ENCODE assay signal across 13 cellular contexts in genomic region chr12:68189766-68190700, GRCh38. TPM values are rescaled to one million over a fixed set of nuclear protein-coding genes. Genes with fewer than 3 reads are reported as not detected.
A peak's percentile ranks its signal among the peaks of the same experiment; 100 is the strongest.
DNase-seq lines count a peak whose midpoint lies in the region; ATAC-seq and TF ChIP-seq lines count a peak whose summit lies in the region.
"Had no signal": no experiment of that assay in that cellular context is flagged by ENCODE, and none has a peak within 500 bp of the region (broad histone marks: within the 10 kb centered on the region; RNA-seq: fewer than 3 reads in every experiment).

No MANE protein-coding gene starts in this region.

- H3K4me1 Mint-ChIP-seq in activated CD4-positive, alpha-beta memory T cell treated with anti-CD3 and anti-CD28 coated beads for 36 hours (ENCODE audit: low read depth): peaks cover 15% of the 10 kb centered on the region
- H3K4me1 Mint-ChIP-seq in stimulated activated naive CD8-positive, alpha-beta T cell treated with anti-CD3 and anti-CD28 coated beads, Interleukin-15, Interleukin-2, amounts not matched to agents 100 ng/mL and 50 ng/mL, for 24 hours (ENCODE audit: low read depth): peaks cover 45% of the 10 kb centered on the region
- H3K4me1 Mint-ChIP-seq: neural crest cell had no signal

- POLR2A ChIA-PET in activated CD4-positive, alpha-beta memory T cell treated with anti-CD3 and anti-CD28 coated beads for 36 hours (lab: Charles Lee): interaction anchor here (0.5 to 2.1 kb wide), 6 partner anchors 9 to 678 kb away, joined by 3 to 7 read pairs (median 4); no protein-coding TSS in a partner anchor

- TF ChIP-seq CTCF in fibroblast of pulmonary artery (IDR thresholded peaks at IDR 0.05; ENCODE audit: low read length, missing control alignments) (no peak), tibial artery (IDR thresholded peaks at IDR 0.05) (no peak)

- H3K4me3 ChIP-seq in fibroblast of pulmonary artery (replicated peaks; ENCODE audit: low read depth, low read length) (no peak overlapping the region), tibial artery (no peak overlapping the region)
- H3K4me3 ChIP-seq: esophagus muscularis mucosa had no signal

- intact Hi-C loops in activated CD4-positive, alpha-beta memory T cell treated with anti-CD3 and anti-CD28 coated beads for 36 hours (cut with micrococcal nuclease): loop anchor here (1.0 to 2.0 kb wide), 5 partner anchors 9 to 492 kb away; partner anchors contain the start of gene IFNG
- intact Hi-C loops in tibial artery (cut with DNase I; ENCODE audit: low total_unique reads): no loop called here

- H3K27me3 ChIP-seq in tibial artery: no peaks in the 10 kb centered on the region

- CTCF ChIA-PET in activated CD4-positive, alpha-beta memory T cell treated with anti-CD3 and anti-CD28 coated beads for 36 hours (lab: Charles Lee): interaction anchor here (0.6 to 2.2 kb wide), 6 partner anchors 9 to 1991 kb away, joined by 3 to 6 read pairs (median 4); no protein-coding TSS in a partner anchor

- H3K27me3 Mint-ChIP-seq in activated CD4-positive, alpha-beta memory T cell treated with anti-CD3 and anti-CD28 coated beads for 36 hours: peaks cover 2% of the 10 kb centered on the region
- peaks cover 5% of the 10 kb centered on the region for H3K27me3 Mint-ChIP-seq in stimulated activated naive CD8-positive, alpha-beta T cell treated with anti-CD3 and anti-CD28 coated beads, Interleukin-15, Interleukin-2, amounts not matched to agents 100 ng/mL and 50 ng/mL, for 24 hours

- H3K4me3 Mint-ChIP-seq in activated CD4-positive, alpha-beta memory T cell treated with anti-CD3 and anti-CD28 coated beads for 36 hours: no peak overlapping the region
- H3K4me3 Mint-ChIP-seq in stimulated activated naive CD8-positive, alpha-beta T cell treated with anti-CD3 and anti-CD28 coated beads, Interleukin-15, Interleukin-2, amounts not matched to agents 100 ng/mL and 50 ng/mL, for 24 hours: peak overlapping the region; percentile 42
- H3K4me3 Mint-ChIP-seq: neural crest cell had no signal

- ATAC-seq in GM19455 (IDR thresholded peaks at IDR 0.05; ENCODE audit: unreplicated experiment): no peak
- no peak for ATAC-seq in GM18907 (IDR thresholded peaks at IDR 0.05; ENCODE audit: unreplicated experiment)

- H3K27ac Mint-ChIP-seq in activated CD4-positive, alpha-beta memory T cell treated with anti-CD3 and anti-CD28 coated beads for 36 hours: peak overlapping the region; percentile 46
- peak overlapping the region; percentile 83 for H3K27ac Mint-ChIP-seq in stimulated activated naive CD8-positive, alpha-beta T cell treated with anti-CD3 and anti-CD28 coated beads, Interleukin-15, Interleukin-2, amounts not matched to agents 100 ng/mL and 50 ng/mL, for 24 hours

- no peaks in the 10 kb centered on the region for H3K9me3 ChIP-seq in tibial artery
- H3K9me3 ChIP-seq: esophagus muscularis mucosa had no signal

- DNase-seq in activated T-cell treated with anti-CD3 and anti-CD28 coated beads for 24 hours (ENCODE audit: low read depth): peak; percentile 16
- no peak for DNase-seq in activated T-cell treated with anti-CD3 and anti-CD28 coated beads, Interleukin-2, amount 50 U/mL, for 1 hour
- DNase-seq in activated CD4-positive, alpha-beta memory T cell treated with anti-CD3 and anti-CD28 coated beads for 36 hours: peak; percentile 59
- DNase-seq in fibroblast of pulmonary artery (ENCODE audit: low read depth): peak; percentile 50
- DNase-seq in tibial artery: no peak
- DNase-seq: AML-193, NCI-H446, substantia nigra had no signal

- H3K36me3 Mint-ChIP-seq in activated CD4-positive, alpha-beta memory T cell treated with anti-CD3 and anti-CD28 coated beads for 36 hours: no peaks in the 10 kb centered on the region
- H3K36me3 Mint-ChIP-seq in stimulated activated naive CD8-positive, alpha-beta T cell treated with anti-CD3 and anti-CD28 coated beads, Interleukin-15, Interleukin-2, amounts not matched to agents 100 ng/mL and 50 ng/mL, for 24 hours (ENCODE audit: low read depth): no peaks in the 10 kb centered on the region

- H3K9me3 Mint-ChIP-seq in activated CD4-positive, alpha-beta memory T cell treated with anti-CD3 and anti-CD28 coated beads for 36 hours: no peaks in the 10 kb centered on the region
- H3K9me3 Mint-ChIP-seq in stimulated activated naive CD8-positive, alpha-beta T cell treated with anti-CD3 and anti-CD28 coated beads, Interleukin-15, Interleukin-2, amounts not matched to agents 100 ng/mL and 50 ng/mL, for 24 hours: peaks cover 7% of the 10 kb centered on the region

- H3K36me3 ChIP-seq in tibial artery: no peaks in the 10 kb centered on the region
- H3K36me3 ChIP-seq: esophagus muscularis mucosa had no signal

- peaks cover 0 to 19% (median 2%) of the 10 kb centered on the region in 4 donors for H3K4me1 ChIP-seq in tibial artery
- H3K4me1 ChIP-seq: esophagus muscularis mucosa had no signal

- H3K27ac ChIP-seq in tibial artery: no peak overlapping the region
- H3K27ac ChIP-seq: esophagus muscularis mucosa had no signal

RNA-seq across cellular contexts. Expression of gene IFNG, which starts 30.5 kb away (rescaled TPM):
- total RNA-seq in activated CD4-positive, alpha-beta memory T cell treated with anti-CD3 and anti-CD28 coated beads for 36 hours: 100 to 1,000 TPM; 535 to 546 TPM
- total RNA-seq: esophagus muscularis mucosa, neural crest cell had no signal

RNA-seq across cellular contexts. Expression of gene IL26, which starts 35.6 kb away (rescaled TPM):
- total RNA-seq in activated CD4-positive, alpha-beta memory T cell treated with anti-CD3 and anti-CD28 coated beads for 36 hours: 1 to 10 TPM; 2.0 to 2.1 TPM
- total RNA-seq: esophagus muscularis mucosa, neural crest cell had no signal

Comparison
In these comparisons a context has a peak if more than half of its experiments do, and no peak if none do; other contexts are left out.
1. DNase-seq: peak in activated T-cell treated with anti-CD3 and anti-CD28 coated beads for 24 hours (single experiment), activated CD4-positive, alpha-beta memory T cell treated with anti-CD3 and anti-CD28 coated beads for 36 hours (single experiment) and fibroblast of pulmonary artery (single experiment); none in activated T-cell treated with anti-CD3 and anti-CD28 coated beads, Interleukin-2, amount 50 U/mL, for 1 hour (single experiment) and tibial artery (0 of 2).